ENCODE assay signal across 21 cellular contexts in the genomic region with DNA sequence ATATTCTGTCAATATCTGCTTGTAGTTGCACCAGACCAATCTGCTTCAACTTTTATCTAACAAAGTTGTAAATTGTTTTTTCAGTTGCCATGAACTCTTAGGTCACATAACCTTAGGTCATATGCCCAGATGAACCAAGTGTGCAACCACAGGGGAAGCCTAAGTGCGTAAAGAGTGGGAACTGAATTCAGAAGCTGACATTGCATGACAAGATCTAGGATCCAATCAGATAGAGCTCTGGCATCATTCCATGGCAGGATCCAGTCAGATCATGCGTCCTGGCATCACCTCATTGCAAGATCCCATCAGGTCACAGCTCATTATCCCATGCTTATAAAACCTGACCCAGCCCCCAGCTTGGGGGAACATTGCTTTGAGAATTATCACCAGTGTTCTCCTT. TPM values are rescaled to one million over a fixed set of nuclear protein-coding genes. Genes with fewer than 3 reads are reported as not detected.
"Had no signal": no experiment of that assay in that cellular context is flagged by ENCODE, and none has a peak within 500 bp of the region (broad histone marks: within the 10 kb centered on the region; RNA-seq: fewer than 3 reads in every experiment).

No MANE protein-coding gene starts in this region.

- H3K9me3 ChIP-seq: lower lobe of right lung, prostate gland, right atrium auricular region, thoracic aorta, transverse colon, vagina had no signal

- H3K4me2 ChIP-seq: smooth muscle cell had no signal

- H3K4me3 ChIP-seq: dorsolateral prefrontal cortex, lower lobe of right lung, prostate gland, right atrium auricular region, smooth muscle cell, thoracic aorta, transverse colon, vagina had no signal

- H3K27me3 ChIP-seq: dorsolateral prefrontal cortex, right atrium auricular region, transverse colon, vagina had no signal

- H3K4me3 Mint-ChIP-seq: natural killer cell treated with Interleukin-12 subunit alpha and Interleukin-12 subunit beta and Interleukin-15 and Interleukin-18, amount 100 ng/mL, for 72 hours; neural crest cell; stimulated activated effector memory CD8-positive, alpha-beta T cell treated with anti-CD3 and anti-CD28 coated beads, Interleukin-12 subunit alpha, Interleukin-12 subunit beta, amount 100 ng/mL, for 72 hours; stimulated activated naive CD8-positive, alpha-beta T cell treated with anti-CD3 and anti-CD28 coated beads, Interleukin-15, Interleukin-2, amounts not matched to agents 100 ng/mL and 50 ng/mL, for 24 hours had no signal

- DNase-seq: dorsolateral prefrontal cortex; effector CD4-positive, alpha-beta T cell; left ventricle myocardium superior; lower lobe of right lung; mesenchymal stem cell; stimulated activated CD4-positive, alpha-beta T cell treated with anti-CD3 and anti-CD28 coated beads, Interleukin-12 subunit alpha, Interleukin-12 subunit beta, amount 100 ng/mL, for 4 hours; stimulated activated CD4-positive, alpha-beta T cell treated with anti-CD3 and anti-CD28 coated beads, Interleukin-1b, Interleukin-23, amount 100 ng/mL, for 48 hours; stimulated activated CD4-positive, alpha-beta T cell treated with anti-CD3 and anti-CD28 coated beads, Interleukin-4, amount 100 ng/mL, for 24 hours; transverse colon had no signal

- H3K27ac ChIP-seq: dorsolateral prefrontal cortex, lower lobe of right lung, prostate gland, right atrium auricular region, thoracic aorta, transverse colon, vagina had no signal

- H3K27ac Mint-ChIP-seq: natural killer cell treated with Interleukin-12 subunit alpha and Interleukin-12 subunit beta and Interleukin-15 and Interleukin-18, amount 100 ng/mL, for 72 hours; stimulated activated effector memory CD8-positive, alpha-beta T cell treated with anti-CD3 and anti-CD28 coated beads, Interleukin-12 subunit alpha, Interleukin-12 subunit beta, amount 100 ng/mL, for 72 hours; stimulated activated naive CD8-positive, alpha-beta T cell treated with anti-CD3 and anti-CD28 coated beads, Interleukin-15, Interleukin-2, amounts not matched to agents 100 ng/mL and 50 ng/mL, for 24 hours had no signal

- ATAC-seq: left ventricle myocardium superior; lower lobe of right lung; natural killer cell treated with Interleukin-12 subunit alpha and Interleukin-12 subunit beta and Interleukin-15 and Interleukin-18, amount 100 ng/mL, for 72 hours; sciatic nerve; stimulated activated effector memory CD8-positive, alpha-beta T cell treated with anti-CD3 and anti-CD28 coated beads, Interleukin-12 subunit alpha, Interleukin-12 subunit beta, amount 100 ng/mL, for 72 hours had no signal

- H3K36me3 Mint-ChIP-seq: stimulated activated effector memory CD8-positive, alpha-beta T cell treated with anti-CD3 and anti-CD28 coated beads, Interleukin-12 subunit alpha, Interleukin-12 subunit beta, amount 100 ng/mL, for 72 hours had no signal

- H3K4me1 ChIP-seq: lower lobe of right lung, prostate gland, right atrium auricular region, transverse colon, vagina had no signal

- H3K27me3 Mint-ChIP-seq: natural killer cell treated with Interleukin-12 subunit alpha and Interleukin-12 subunit beta and Interleukin-15 and Interleukin-18, amount 100 ng/mL, for 72 hours; stimulated activated naive CD8-positive, alpha-beta T cell treated with anti-CD3 and anti-CD28 coated beads, Interleukin-15, Interleukin-2, amounts not matched to agents 100 ng/mL and 50 ng/mL, for 24 hours had no signal

- H3K36me3 ChIP-seq: lower lobe of right lung, prostate gland, right atrium auricular region, thoracic aorta, transverse colon, vagina had no signal

- H3K9me3 Mint-ChIP-seq: stimulated activated effector memory CD8-positive, alpha-beta T cell treated with anti-CD3 and anti-CD28 coated beads, Interleukin-12 subunit alpha, Interleukin-12 subunit beta, amount 100 ng/mL, for 72 hours had no signal

- H3K4me1 Mint-ChIP-seq: stimulated activated effector memory CD8-positive, alpha-beta T cell treated with anti-CD3 and anti-CD28 coated beads, Interleukin-12 subunit alpha, Interleukin-12 subunit beta, amount 100 ng/mL, for 72 hours had no signal

RNA-seq across cellular contexts. Expression of a gene that starts 55.2 kb away (rescaled TPM):
- polyA plus RNA-seq: esophagus, keratinocyte, smooth muscle cell had no signal
